ENCODE assay signal across 19 cellular contexts in genomic region chr11:75154646-75155569, GRCh38. TPM values are rescaled to one million over a fixed set of nuclear protein-coding genes. Genes with fewer than 3 reads are reported as not detected.
DNase-seq lines count a peak whose midpoint lies in the region; ATAC-seq and TF ChIP-seq lines count a peak whose summit lies in the region.
"Had no signal": no experiment of that assay in that cellular context is flagged by ENCODE, and none has a peak within 500 bp of the region (broad histone marks: within the 10 kb centered on the region; RNA-seq: fewer than 3 reads in every experiment).

No MANE protein-coding gene starts in this region.

- peaks cover 15% of the 10 kb centered on the region for H3K4me1 Mint-ChIP-seq in T-helper 1 cell treated with Interleukin-12 subunit alpha and Interleukin-12 subunit beta and Interleukin-4 antibody, amounts not matched to agents 30 μg/mL and 1 μg/mL, for 36 hours (ENCODE audit: low read depth)
- peaks cover 52% of the 10 kb centered on the region for H3K4me1 Mint-ChIP-seq in progenitor cell of endocrine pancreas (ENCODE audit: low read depth)
- no peaks in the 10 kb centered on the region for H3K4me1 Mint-ChIP-seq in stimulated activated memory B cell treated with anti-CD40 and anti-IgM and Interleukin-4, amounts not matched to agents 10 μg/mL and 1 μg/mL and 100 μg/mL, for 72 hours
- H3K4me1 Mint-ChIP-seq: immature natural killer cell had no signal

- TF ChIP-seq CTCF in progenitor cell of endocrine pancreas (IDR thresholded peaks at IDR 0.05; ENCODE audit: unreplicated experiment): no peak

- no peak for ATAC-seq in stimulated activated memory B cell treated with anti-CD40 and anti-IgM and Interleukin-4, amounts not matched to agents 10 μg/mL and 1 μg/mL and 100 μg/mL, for 72 hours
- no peak for ATAC-seq in HG03196 (IDR thresholded peaks at IDR 0.05; ENCODE audit: unreplicated experiment)

- H3K27me3 Mint-ChIP-seq in T-helper 1 cell treated with Interleukin-12 subunit alpha and Interleukin-12 subunit beta and Interleukin-4 antibody, amounts not matched to agents 30 μg/mL and 1 μg/mL, for 36 hours (ENCODE audit: low read depth): peaks cover 22% of the 10 kb centered on the region
- peaks cover 5% of the 10 kb centered on the region for H3K27me3 Mint-ChIP-seq in progenitor cell of endocrine pancreas
- peaks cover 39% of the 10 kb centered on the region for H3K27me3 Mint-ChIP-seq in stimulated activated memory B cell treated with anti-CD40 and anti-IgM and Interleukin-4, amounts not matched to agents 10 μg/mL and 1 μg/mL and 100 μg/mL, for 72 hours

- no peaks in the 10 kb centered on the region for H3K36me3 Mint-ChIP-seq in T-helper 1 cell treated with Interleukin-12 subunit alpha and Interleukin-12 subunit beta and Interleukin-4 antibody, amounts not matched to agents 30 μg/mL and 1 μg/mL, for 36 hours (ENCODE audit: low read depth)
- H3K36me3 Mint-ChIP-seq in progenitor cell of endocrine pancreas (ENCODE audit: insufficient read depth): no peaks in the 10 kb centered on the region
- no peaks in the 10 kb centered on the region for H3K36me3 Mint-ChIP-seq in stimulated activated memory B cell treated with anti-CD40 and anti-IgM and Interleukin-4, amounts not matched to agents 10 μg/mL and 1 μg/mL and 100 μg/mL, for 72 hours
- H3K36me3 Mint-ChIP-seq: immature natural killer cell had no signal

- H3K4me3 Mint-ChIP-seq in T-helper 1 cell treated with Interleukin-12 subunit alpha and Interleukin-12 subunit beta and Interleukin-4 antibody, amounts not matched to agents 30 μg/mL and 1 μg/mL, for 36 hours: no peak overlapping the region
- H3K4me3 Mint-ChIP-seq in progenitor cell of endocrine pancreas (ENCODE audit: low read depth): no peak overlapping the region
- H3K4me3 Mint-ChIP-seq in stimulated activated memory B cell treated with anti-CD40 and anti-IgM and Interleukin-4, amounts not matched to agents 10 μg/mL and 1 μg/mL and 100 μg/mL, for 72 hours: no peak overlapping the region
- H3K4me3 Mint-ChIP-seq: immature natural killer cell; T-helper 2 cell treated with Interferon-gamma antibody and Interleukin-4, amounts not matched to agents 5 μg/mL and 100 μg/mL, for 36 hours had no signal

- no peaks in the 10 kb centered on the region for H3K9me3 Mint-ChIP-seq in T-helper 1 cell treated with Interleukin-12 subunit alpha and Interleukin-12 subunit beta and Interleukin-4 antibody, amounts not matched to agents 30 μg/mL and 1 μg/mL, for 36 hours
- H3K9me3 Mint-ChIP-seq in progenitor cell of endocrine pancreas (ENCODE audit: low read depth): no peaks in the 10 kb centered on the region
- H3K9me3 Mint-ChIP-seq in stimulated activated memory B cell treated with anti-CD40 and anti-IgM and Interleukin-4, amounts not matched to agents 10 μg/mL and 1 μg/mL and 100 μg/mL, for 72 hours: no peaks in the 10 kb centered on the region
- H3K9me3 Mint-ChIP-seq: immature natural killer cell; T-helper 2 cell treated with Interferon-gamma antibody and Interleukin-4, amounts not matched to agents 5 μg/mL and 100 μg/mL, for 36 hours had no signal

- peak overlapping the region; percentile 6 for H3K27ac Mint-ChIP-seq in T-helper 1 cell treated with Interleukin-12 subunit alpha and Interleukin-12 subunit beta and Interleukin-4 antibody, amounts not matched to agents 30 μg/mL and 1 μg/mL, for 36 hours
- H3K27ac Mint-ChIP-seq in progenitor cell of endocrine pancreas: peak overlapping the region; percentile 76
- no peak overlapping the region for H3K27ac Mint-ChIP-seq in stimulated activated memory B cell treated with anti-CD40 and anti-IgM and Interleukin-4, amounts not matched to agents 10 μg/mL and 1 μg/mL and 100 μg/mL, for 72 hours
- H3K27ac Mint-ChIP-seq: immature natural killer cell; T-helper 2 cell treated with Interferon-gamma antibody and Interleukin-4, amounts not matched to agents 5 μg/mL and 100 μg/mL, for 36 hours had no signal

- no peak for DNase-seq in T-helper 1 cell
- peak; percentile 49 for DNase-seq in left kidney (ENCODE audit: low read depth, low spot score)
- no peak for DNase-seq in progenitor cell of endocrine pancreas (ENCODE audit: low spot score, unreplicated experiment)
- no peak for DNase-seq in NCI-H2227 (lab: John Stamatoyannopoulos, UW; ENCODE audit: unreplicated experiment)
- DNase-seq in stimulated activated CD4-positive, alpha-beta T cell treated with anti-CD3 and anti-CD28 coated beads, Interleukin-12 subunit alpha, Interleukin-12 subunit beta, amount 100 ng/mL, for 4 hours: no peak
- DNase-seq: activated CD4-positive, alpha-beta T cell treated with anti-CD3 and anti-CD28 coated beads for 1 hour; HCEC 1CT; immature natural killer cell; NCI-H146; NCI-H446 treated with DMSO at 0.1 percent for 48 hours; SHP77 had no signal

RNA-seq across cellular contexts. Expression of gene SLCO2B1, which starts 4.0 kb away (rescaled TPM):
- total RNA-seq in progenitor cell of endocrine pancreas: 6.6 and 7.3 TPM in 2 replicates
- total RNA-seq: mononuclear cell had no signal

RNA-seq across cellular contexts. Expression of gene OR2AT4, which starts 58.2 kb away (rescaled TPM):
- total RNA-seq in progenitor cell of endocrine pancreas: not detected in 2 replicates
- total RNA-seq: ascending aorta, glomerular endothelial cell, mononuclear cell, osteocyte had no signal
